In genomic region chr7:32631021-32631420, GRCh38 we compare ENCODE assay signal across 29 cellular contexts.
"Had no signal": no experiment of that assay in that cellular context is flagged by ENCODE, and none has a peak within 500 bp of the region (broad histone marks: within the 10 kb centered on the region; RNA-seq: fewer than 3 reads in every experiment).

No MANE protein-coding gene starts in this region.

- H3K4me1 ChIP-seq: stomach, suprapubic skin, testis, thyroid gland, tibial artery, tibial nerve, transverse colon, upper lobe of left lung, upper lobe of right lung, uterus, vagina had no signal

- H3K27ac ChIP-seq: stomach, suprapubic skin, testis, thoracic aorta, thyroid gland, tibial artery, tibial nerve, transverse colon, upper lobe of left lung, upper lobe of right lung, uterus, vagina had no signal

- H3K9me3 ChIP-seq: stomach, suprapubic skin, testis, thoracic aorta, thyroid gland, tibial artery, tibial nerve, transverse colon, upper lobe of left lung, upper lobe of right lung, uterus, vagina had no signal

- H3K9me3 Mint-ChIP-seq: stimulated activated effector memory CD8-positive, alpha-beta T cell treated with anti-CD3 and anti-CD28 coated beads, Interleukin-12 subunit alpha, Interleukin-12 subunit beta, amount 100 ng/mL, for 72 hours; stimulated activated memory B cell treated with anti-CD40 and anti-IgM and Interleukin-4, amounts not matched to agents 10 μg/mL and 1 μg/mL and 100 μg/mL, for 72 hours; stimulated activated naive CD8-positive, alpha-beta T cell treated with anti-CD3 and anti-CD28 coated beads, Interleukin-15, amount 100 ng/mL, for 72 hours; stimulated activated naive CD8-positive, alpha-beta T cell treated with anti-CD3 and anti-CD28 coated beads, Interleukin-15, Interleukin-2, amounts not matched to agents 100 ng/mL and 50 ng/mL, for 24 hours; type B pancreatic cell had no signal

- H3K27ac Mint-ChIP-seq: stimulated activated effector memory CD8-positive, alpha-beta T cell treated with anti-CD3 and anti-CD28 coated beads, Interleukin-12 subunit alpha, Interleukin-12 subunit beta, amount 100 ng/mL, for 72 hours; stimulated activated memory B cell treated with anti-CD40 and anti-IgM and Interleukin-4, amounts not matched to agents 10 μg/mL and 1 μg/mL and 100 μg/mL, for 72 hours; stimulated activated naive B cell treated with anti-CD40 and anti-IgM and Interleukin-4, amounts not matched to agents 10 μg/mL and 1 μg/mL and 100 μg/mL, for 72 hours; stimulated activated naive CD8-positive, alpha-beta T cell treated with anti-CD3 and anti-CD28 coated beads, Interleukin-15, amount 100 ng/mL, for 72 hours; stimulated activated naive CD8-positive, alpha-beta T cell treated with anti-CD3 and anti-CD28 coated beads, Interleukin-15, Interleukin-2, amounts not matched to agents 100 ng/mL and 50 ng/mL, for 24 hours; type B pancreatic cell had no signal

- H3K27me3 ChIP-seq: stomach, suprapubic skin, testis, thyroid gland, tibial artery, tibial nerve, transverse colon, upper lobe of left lung, upper lobe of right lung, uterus, vagina had no signal

- DNase-seq: stimulated activated CD4-positive, alpha-beta T cell treated with anti-CD3 and anti-CD28 coated beads, Interleukin-2, amount 100 ng/mL, for 48 hours; stimulated activated CD4-positive, alpha-beta T cell treated with anti-CD3 and anti-CD28 coated beads, Interleukin-4, amount 100 ng/mL, for 1 hour; stimulated activated CD4-positive, alpha-beta T cell treated with anti-CD3 and anti-CD28 coated beads, Interleukin-4, amount 100 ng/mL, for 24 hours; stimulated activated CD4-positive, alpha-beta T cell treated with anti-CD3 and anti-CD28 coated beads, Interleukin-4, amount 100 ng/mL, for 4 hours; stimulated activated CD8-positive, alpha-beta memory T cell treated with anti-CD3 and anti-CD28 coated beads, Interleukin-4, amount 100 ng/mL, for 48 hours; stimulated activated naive B cell treated with anti-CD40 and anti-IgM and Interleukin-4, amounts not matched to agents 10 μg/mL and 1 μg/mL and 100 μg/mL, for 72 hours; stimulated activated naive CD4-positive, alpha-beta T cell; stimulated activated naive CD4-positive, alpha-beta T cell treated with Interleukin-2 at 50 U/mL for 16 hours; stimulated activated naive CD8-positive, alpha-beta T cell treated with anti-CD3 and anti-CD28 coated beads, Interleukin-15, amount 100 ng/mL, for 72 hours; stimulated activated naive CD8-positive, alpha-beta T cell treated with anti-CD3 and anti-CD28 coated beads, Interleukin-15, Interleukin-2, amounts not matched to agents 100 U/mL and 50 U/mL, for 24 hours; stomach; substantia nigra; testis; thyroid gland; tibial artery; transverse colon; trophoblast cell; upper lobe of left lung; upper lobe of right lung; uterus had no signal

- H3K36me3 ChIP-seq: suprapubic skin, thoracic aorta, thyroid gland, tibial artery, tibial nerve, transverse colon, upper lobe of left lung, upper lobe of right lung, uterus, vagina had no signal

- FAIRE-seq: urothelium cell line had no signal

- H3K4me3 ChIP-seq: stomach, suprapubic skin, testis, thoracic aorta, thyroid gland, tibial artery, tibial nerve, transverse colon, upper lobe of left lung, upper lobe of right lung, uterus, vagina had no signal

- ATAC-seq: stimulated activated effector memory CD8-positive, alpha-beta T cell treated with anti-CD3 and anti-CD28 coated beads, Interleukin-12 subunit alpha, Interleukin-12 subunit beta, amount 100 ng/mL, for 72 hours; stimulated activated memory B cell treated with anti-CD40 and anti-IgM and Interleukin-4, amounts not matched to agents 10 μg/mL and 1 μg/mL and 100 μg/mL, for 72 hours; stimulated activated naive B cell treated with anti-CD40 and anti-IgM and Interleukin-4, amounts not matched to agents 10 μg/mL and 1 μg/mL and 100 μg/mL, for 72 hours; stimulated activated naive CD8-positive, alpha-beta T cell treated with anti-CD3 and anti-CD28 coated beads, Interleukin-15, amount 100 ng/mL, for 72 hours; stimulated activated naive CD8-positive, alpha-beta T cell treated with anti-CD3 and anti-CD28 coated beads, Interleukin-15, Interleukin-2, amounts not matched to agents 100 U/mL and 50 U/mL, for 24 hours; upper lobe of right lung had no signal

- H3K36me3 Mint-ChIP-seq: stimulated activated effector memory CD8-positive, alpha-beta T cell treated with anti-CD3 and anti-CD28 coated beads, Interleukin-12 subunit alpha, Interleukin-12 subunit beta, amount 100 ng/mL, for 72 hours; stimulated activated memory B cell treated with anti-CD40 and anti-IgM and Interleukin-4, amounts not matched to agents 10 μg/mL and 1 μg/mL and 100 μg/mL, for 72 hours; type B pancreatic cell had no signal
